ENCODE assay signal across 8 cellular contexts in genomic region chr13:20136781-20137703, GRCh38.
A peak's percentile ranks its signal among the peaks of the same experiment; 100 is the strongest.
DNase-seq lines count a peak whose midpoint lies in the region; ATAC-seq and TF ChIP-seq lines count a peak whose summit lies in the region.

No MANE protein-coding gene starts in this region.

- H3K4me3 ChIP-seq in foreskin fibroblast (ENCODE audit: low read depth in 1 of 2, low read length in 2 of 2): no peak overlapping the region

- ATAC-seq in GM19438 (IDR thresholded peaks at IDR 0.05; ENCODE audit: low read depth, unreplicated experiment): peak; percentile 70
- no peak for ATAC-seq in GM21423 (IDR thresholded peaks at IDR 0.05; ENCODE audit: unreplicated experiment)

- TF ChIP-seq CTCF in foreskin fibroblast (IDR thresholded peaks at IDR 0.05; ENCODE audit: low read depth, low read length): peak; percentile 39

- peak; percentile 60 for DNase-seq in 8988T
- peak; percentile 75 for DNase-seq in activated CD4-positive, alpha-beta T cell treated with anti-CD3 and anti-CD28 coated beads for 48 hours
- DNase-seq in foreskin fibroblast: peak in 1 of 2 donors; percentile 65
- peak; percentile 32 for DNase-seq in stimulated activated CD4-positive, alpha-beta T cell treated with anti-CD3 and anti-CD28 coated beads, Interleukin-4, amount 100 ng/mL, for 24 hours
- DNase-seq in Ammon's horn (ENCODE audit: low spot score): no peak
- no peak for DNase-seq in NCI-H187 (lab: John Stamatoyannopoulos, UW)

Comparison
In these comparisons a context has a peak if more than half of its experiments do, and no peak if none do; other contexts are left out.
1. DNase-seq: peak in 8988T (single experiment), activated CD4-positive, alpha-beta T cell treated with anti-CD3 and anti-CD28 coated beads for 48 hours (single experiment) and stimulated activated CD4-positive, alpha-beta T cell treated with anti-CD3 and anti-CD28 coated beads, Interleukin-4, amount 100 ng/mL, for 24 hours (single experiment); none in Ammon's horn (single experiment) and NCI-H187 (0 of 2).